Comparison of ENCODE assay signal across 18 cellular contexts in genomic region chr2:160510617-160511016, GRCh38. TPM values are rescaled to one million over a fixed set of nuclear protein-coding genes. Genes with fewer than 3 reads are reported as not detected.
DNase-seq lines count a peak whose midpoint lies in the region; ATAC-seq and TF ChIP-seq lines count a peak whose summit lies in the region.
"Had no signal": no experiment of that assay in that cellular context is flagged by ENCODE, and none has a peak within 500 bp of the region (broad histone marks: within the 10 kb centered on the region; RNA-seq: fewer than 3 reads in every experiment).

No MANE protein-coding gene starts in this region.

- no peaks in the 10 kb centered on the region for H3K27me3 ChIP-seq in A673 (replicated peaks; ENCODE audit: insufficient read depth, low read depth, low read length, poor library complexity)
- H3K27me3 ChIP-seq: body of pancreas, esophagus squamous epithelium, vagina had no signal

- peak; percentile 88 for DNase-seq in A673 (ENCODE audit: low spot score)
- DNase-seq in HFFc6: peak; percentile 61
- peak; percentile 54 for DNase-seq in amniotic epithelial cell (ENCODE audit: low read depth)
- DNase-seq in iris pigment epithelial cell (ENCODE audit: low read depth): peak; percentile 39
- no peak for DNase-seq in cerebellar nuclear complex (lab: John Stamatoyannopoulos, UW)
- no peak for DNase-seq in RKO (ENCODE audit: low spot score)
- DNase-seq in NCI-H128 (lab: John Stamatoyannopoulos, UW; ENCODE audit: unreplicated experiment): no peak
- DNase-seq: activated CD4-positive, alpha-beta T cell treated with anti-CD3 and anti-CD28 coated beads, Interleukin-2, amount 50 U/mL, for 4 hours; activated naive CD4-positive, alpha-beta T cell treated with anti-CD3 and anti-CD28 coated beads, Interleukin-2, amount 50 U/mL, for 16 hours; activated T-cell treated with anti-CD3 and anti-CD28 coated beads, Interleukin-2, amount 50 U/mL, for 1 hour; body of pancreas; esophagus squamous epithelium; KG1; stimulated activated CD4-positive, alpha-beta T cell treated with anti-CD3 and anti-CD28 coated beads, Interleukin-12 subunit alpha, Interleukin-12 subunit beta, amount 100 ng/mL, for 4 hours; stimulated activated naive CD4-positive, alpha-beta T cell treated with Interleukin-2 at 50 U/mL for 16 hours had no signal

- H3K4me3 ChIP-seq in A673 (ENCODE audit: low read depth, low read length, poor library complexity, severe bottlenecking): no peak overlapping the region
- H3K4me3 ChIP-seq: body of pancreas, esophagus squamous epithelium, vagina had no signal

- H3K27ac ChIP-seq in A673 (ENCODE audit: low read depth, low read length, poor library complexity, severe bottlenecking): peak overlapping the region; percentile 41
- H3K27ac ChIP-seq: body of pancreas, esophagus squamous epithelium, parathyroid adenoma, vagina had no signal

- no peaks in the 10 kb centered on the region; the same call in 1 of the 2 replicates for H3K27me3 Mint-ChIP-seq in HFFc6 (ENCODE audit: insufficient read depth)

- peaks cover 37% of the 10 kb centered on the region for H3K4me1 Mint-ChIP-seq in HFFc6 (ENCODE audit: low read depth)

- TF ChIP-seq CTCF in A673 (conservative IDR thresholded peaks at IDR 0.05; ENCODE audit: low read depth, low read length) (no peak), HFFc6 (IDR thresholded peaks at IDR 0.05) (no peak)

- POLR2A ChIA-PET in A673 (lab: Charles Lee; ENCODE audit: low non-redundant PET): no interaction called here

- ATAC-seq in GM21723 (IDR thresholded peaks at IDR 0.05; ENCODE audit: unreplicated experiment): no peak
- ATAC-seq: body of pancreas had no signal

- no peaks in the 10 kb centered on the region for H3K36me3 Mint-ChIP-seq in HFFc6 (ENCODE audit: low read depth)

- no peaks in the 10 kb centered on the region for H3K9me3 Mint-ChIP-seq in HFFc6

- no peaks in the 10 kb centered on the region for H3K36me3 ChIP-seq in A673 (ENCODE audit: insufficient read depth, low read length, poor library complexity, severe bottlenecking)
- H3K36me3 ChIP-seq: esophagus squamous epithelium, vagina had no signal

- no peaks in the 10 kb centered on the region for H3K9me3 ChIP-seq in A673 (ENCODE audit: low read depth, low read length, poor library complexity, severe bottlenecking)
- H3K9me3 ChIP-seq: body of pancreas, esophagus squamous epithelium, vagina had no signal

- H3K4me3 Mint-ChIP-seq in HFFc6: no peak overlapping the region

- peak overlapping the region; percentile 4; the same call in 1 of the 2 replicates for H3K27ac Mint-ChIP-seq in HFFc6

- peaks cover 12% of the 10 kb centered on the region for H3K4me1 ChIP-seq in A673 (ENCODE audit: insufficient read depth, low read length, poor library complexity, severe bottlenecking)
- H3K4me1 ChIP-seq: body of pancreas, esophagus squamous epithelium, vagina had no signal

- intact Hi-C loops in A673 (cut with micrococcal nuclease; ENCODE audit: unreplicated experiment): no loop called here

- CTCF ChIA-PET in A673 (lab: Charles Lee): no interaction called here

- no TSS peak for BruUV-seq in A673 (replicated peaks; lab: Mats Ljungman, UMichigan)

RNA-seq across cellular contexts. Expression of gene RBMS1, which starts 17.0 kb away (rescaled TPM):
- 80.5 and 84.9 TPM in 2 replicates for total RNA-seq in A673 (2021)
- total RNA-seq in HFFc6 (2021; fragmentation: NEBNext Ultra II Directional; extraction: Animal tissue kit (Norgen Biotek cat#: 25700)): 100 to 1,000 TPM in 3 of 6 experiments, 10 to 100 TPM in 3; 88.7 to 111 (median 96.1) TPM

Comparison
In these comparisons a context has a peak if more than half of its experiments do, and no peak if none do; other contexts are left out.
1. DNase-seq: peak in A673 (single experiment), HFFc6 (single experiment), amniotic epithelial cell (single experiment) and iris pigment epithelial cell (single experiment); none in cerebellar nuclear complex (0 of 2), RKO (single experiment) and NCI-H128 (single experiment).